In genomic region chr2:65604246-65604645, GRCh38 we compare ENCODE assay signal across 12 cellular contexts.
DNase-seq lines count a peak whose midpoint lies in the region; ATAC-seq, FAIRE-seq and TF ChIP-seq lines count a peak whose summit lies in the region.
"Had no signal": no experiment of that assay in that cellular context is flagged by ENCODE, and none has a peak within 500 bp of the region (broad histone marks: within the 10 kb centered on the region; RNA-seq: fewer than 3 reads in every experiment).

No MANE protein-coding gene starts in this region.

- POLR2A ChIA-PET in IMR-90 (lab: Charles Lee; ENCODE audit: unreplicated experiment) (no interaction called here), HepG2 (lab: Yijun Ruan, JAX) (no interaction called here)

- no peak overlapping the region for H2AK9ac ChIP-seq in IMR-90 (replicated peaks; ENCODE audit: low read depth, low read length, poor library complexity)

- no peaks in the 10 kb centered on the region for H3K79me1 ChIP-seq in IMR-90 (ENCODE audit: low read depth in 1 of 2, low read length in 2 of 2)
- no peaks in the 10 kb centered on the region for H3K79me1 ChIP-seq in neuronal stem cell (ENCODE audit: low read depth, low read length)

- H2BK15ac ChIP-seq in IMR-90 (ENCODE audit: low read depth, low read length) (no peak overlapping the region), neuronal stem cell (ENCODE audit: low read length) (no peak overlapping the region)

- H2BK120ac ChIP-seq in IMR-90 (ENCODE audit: low read depth, low read length), result no peak overlapping the region
- no peak overlapping the region for H2BK120ac ChIP-seq in neuronal stem cell (ENCODE audit: low read depth, low read length)

- H3K9me1 ChIP-seq in IMR-90 (ENCODE audit: insufficient read depth, low read length), result no peaks in the 10 kb centered on the region

- H3K4ac ChIP-seq in IMR-90 (ENCODE audit: low read depth, low read length), result no peak overlapping the region
- no peak overlapping the region for H3K4ac ChIP-seq in neuronal stem cell (ENCODE audit: low read length)

- H3K23ac ChIP-seq in IMR-90 (ENCODE audit: low read depth, low read length) (no peak overlapping the region), neuronal stem cell (ENCODE audit: low read depth, low read length, poor library complexity) (no peak overlapping the region)

- H2AFZ ChIP-seq in IMR-90 (replicated peaks; ENCODE audit: low read length, poor library complexity), result no peak overlapping the region
- H2AFZ ChIP-seq in astrocyte (ENCODE audit: low read depth, low read length), result no peak overlapping the region
- H2AFZ ChIP-seq in HepG2 (ENCODE audit: low read length), result no peak overlapping the region
- no peak overlapping the region for H2AFZ ChIP-seq in neuronal stem cell (ENCODE audit: low read length)

- H3K27ac Mint-ChIP-seq in astrocyte (ENCODE audit: unreplicated experiment), result no peak overlapping the region
- H3K27ac Mint-ChIP-seq: activated naive CD8-positive, alpha-beta T cell treated with anti-CD3 and anti-CD28 coated beads, Interleukin-2, amount 10 ng/mL, durations not matched to agents 7 days and 5 days had no signal

- H2AK5ac ChIP-seq in IMR-90 (ENCODE audit: low read depth, low read length) (no peak overlapping the region), neuronal stem cell (ENCODE audit: low read depth, low read length) (no peak overlapping the region)

- H3K4me3 ChIP-seq in IMR-90 (ENCODE audit: insufficient read depth, low read depth, low read length), result no peak overlapping the region
- no peak overlapping the region for H3K4me3 ChIP-seq in astrocyte (ENCODE audit: insufficient read depth, low read depth, low read length)
- H3K4me3 ChIP-seq in HepG2 (replicated peaks in 1 of 3; ENCODE audit: insufficient read depth in 1 of 3, low read depth in 2 of 3, low read length in 3 of 3), result no peak overlapping the region
- H3K4me3 ChIP-seq in neuronal stem cell (ENCODE audit: low read length in 2 of 2), result no peak overlapping the region

- no peak overlapping the region for H3K27ac ChIP-seq in IMR-90 (ENCODE audit: insufficient read depth, low read length)
- H3K27ac ChIP-seq in astrocyte (ENCODE audit: low read depth, low read length), result no peak overlapping the region
- H3K27ac ChIP-seq in HepG2 (ENCODE audit: extremely low read length, insufficient read depth, low read length), result no peak overlapping the region
- H3K27ac ChIP-seq in neuronal stem cell (replicated peaks; ENCODE audit: low read length), result no peak overlapping the region

- H3K36me3 Mint-ChIP-seq in astrocyte (ENCODE audit: low read depth, unreplicated experiment), result no peaks in the 10 kb centered on the region
- H3K36me3 Mint-ChIP-seq: activated naive CD8-positive, alpha-beta T cell treated with anti-CD3 and anti-CD28 coated beads, Interleukin-2, amount 10 ng/mL, durations not matched to agents 7 days and 5 days had no signal

- peaks cover 21% of the 10 kb centered on the region for H3K27me3 ChIP-seq in IMR-90 (ENCODE audit: control insufficient read depth, insufficient read depth, low read length)
- H3K27me3 ChIP-seq in astrocyte (ENCODE audit: insufficient read depth, low read length), result peaks cover 7% of the 10 kb centered on the region
- peaks cover 0 to 17% of the 10 kb centered on the region in 2 experiments; a peak in 3 of 5 replicates for H3K27me3 ChIP-seq in HepG2 (ENCODE audit: control insufficient read depth in 1 of 2, insufficient read depth in 2 of 2, low read length in 2 of 2)
- H3K27me3 ChIP-seq in neuronal stem cell (ENCODE audit: control insufficient read depth in 3 of 3, insufficient read depth in 3 of 3, low read depth in 1 of 3, low read length in 3 of 3), result no peaks in the 10 kb centered on the region

- H3K4me3 Mint-ChIP-seq in astrocyte (ENCODE audit: unreplicated experiment), result no peak overlapping the region
- H3K4me3 Mint-ChIP-seq: activated naive CD8-positive, alpha-beta T cell treated with anti-CD3 and anti-CD28 coated beads, Interleukin-2, amount 10 ng/mL, durations not matched to agents 7 days and 5 days had no signal

- H3K9ac ChIP-seq in IMR-90 (ENCODE audit: low read depth, low read length) (no peak overlapping the region), astrocyte (ENCODE audit: low read length) (no peak overlapping the region), HepG2 (ENCODE audit: insufficient read depth, low read depth, low read length) (no peak overlapping the region), neuronal stem cell (ENCODE audit: low read depth, low read length, poor library complexity) (no peak overlapping the region)

- no peak for TF ChIP-seq CTCF in IMR-90 (conservative IDR thresholded peaks at IDR 0.05; ENCODE audit: low read depth, low read length)
- TF ChIP-seq CTCF in astrocyte (IDR thresholded peaks at IDR 0.05; ENCODE audit: insufficient read depth, low read depth, low read length), result no peak
- TF ChIP-seq CTCF in HepG2 (CRISPR knock-in tag; IDR thresholded peaks at IDR 0.05), result no peak

- H3K4me1 ChIP-seq in IMR-90 (ENCODE audit: control insufficient read depth, insufficient read depth, low read length) (no peaks in the 10 kb centered on the region), astrocyte (ENCODE audit: insufficient read depth, low read length) (no peaks in the 10 kb centered on the region), HepG2 (ENCODE audit: insufficient read depth, low read length) (0 out of 2 replicates have a peak, but pooled peaks cover 14% of the 10 kb centered on the region), neuronal stem cell (ENCODE audit: control insufficient read depth in 2 of 2, insufficient read depth in 1 of 2, low read depth in 1 of 2, low read length in 2 of 2) (peaks cover 3 to 14% of the 10 kb centered on the region in 2 donors)

- H4K91ac ChIP-seq in IMR-90 (ENCODE audit: insufficient read depth, low read depth, low read length) (no peak overlapping the region), neuronal stem cell (ENCODE audit: low read depth, low read length, poor library complexity) (no peak overlapping the region)

- H3K9me3 ChIP-seq in IMR-90 (ENCODE audit: control insufficient read depth, insufficient read depth, low read length) (no peaks in the 10 kb centered on the region), astrocyte (ENCODE audit: insufficient read depth, low read depth, low read length) (no peaks in the 10 kb centered on the region), HepG2 (ENCODE audit: low read length) (no peaks in the 10 kb centered on the region), neuronal stem cell (replicated peaks in 1 of 2; ENCODE audit: control insufficient read depth in 2 of 2, insufficient read depth in 1 of 2, low read depth in 1 of 2, low read length in 2 of 2) (no peaks in the 10 kb centered on the region)

- no peaks in the 10 kb centered on the region for H3K9me3 Mint-ChIP-seq in astrocyte (ENCODE audit: unreplicated experiment)
- H3K9me3 Mint-ChIP-seq: activated naive CD8-positive, alpha-beta T cell treated with anti-CD3 and anti-CD28 coated beads, Interleukin-2, amount 10 ng/mL, durations not matched to agents 7 days and 5 days had no signal

- TF ChIP-seq EP300 in HepG2 (IDR thresholded peaks at IDR 0.05; ENCODE audit: low read depth in 2 of 2, low read length in 2 of 2) (no peak), HepG2 (CRISPR knock-in tag; IDR thresholded peaks at IDR 0.05; ENCODE audit: borderline replicate concordance) (no peak)

- CTCF ChIA-PET in IMR-90 (lab: Yijun Ruan, JAX) (no interaction called here), HepG2 (lab: Yijun Ruan, JAX; ENCODE audit: low intra/inter-chr PET ratio, low total read pairs) (no interaction called here)

- H4K5ac ChIP-seq in IMR-90 (ENCODE audit: low read depth, low read length), result no peak overlapping the region

- H2BK5ac ChIP-seq in IMR-90 (ENCODE audit: low read depth, low read length, poor library complexity, severe bottlenecking), result no peak overlapping the region
- H2BK5ac ChIP-seq in neuronal stem cell (ENCODE audit: low read length), result no peak overlapping the region

- no peak overlapping the region for H2BK20ac ChIP-seq in IMR-90 (ENCODE audit: low read depth, low read length)

- H3K4me1 Mint-ChIP-seq in astrocyte (ENCODE audit: low read depth, unreplicated experiment), result peaks cover 15% of the 10 kb centered on the region
- H3K4me1 Mint-ChIP-seq: activated naive CD8-positive, alpha-beta T cell treated with anti-CD3 and anti-CD28 coated beads, Interleukin-2, amount 10 ng/mL, durations not matched to agents 7 days and 5 days had no signal

- no peak overlapping the region for H3K18ac ChIP-seq in IMR-90 (ENCODE audit: low read depth, low read length)
- H3K18ac ChIP-seq in neuronal stem cell (ENCODE audit: low read length), result no peak overlapping the region

- H3K36me3 ChIP-seq in IMR-90 (ENCODE audit: control insufficient read depth, insufficient read depth, low read length) (no peaks in the 10 kb centered on the region), astrocyte (ENCODE audit: insufficient read depth, low read length) (no peaks in the 10 kb centered on the region), HepG2 (replicated peaks in 1 of 2; ENCODE audit: control insufficient read depth in 1 of 2, insufficient read depth in 2 of 2, low read length in 2 of 2) (no peaks in the 10 kb centered on the region), neuronal stem cell (replicated peaks in 1 of 2; ENCODE audit: control insufficient read depth in 2 of 2, insufficient read depth in 2 of 2, low read length in 2 of 2) (no peaks in the 10 kb centered on the region)

- H3K4me2 ChIP-seq in IMR-90 (ENCODE audit: low read depth, low read length) (no peak overlapping the region), astrocyte (ENCODE audit: low read length) (no peak overlapping the region), HepG2 (ENCODE audit: low read depth, low read length) (no peak overlapping the region), neuronal stem cell (ENCODE audit: insufficient read depth, low read length, poor library complexity, severe bottlenecking) (no peak overlapping the region)

- in situ Hi-C loops in IMR-90 (cut with MboI; ENCODE audit: low sequenced_read_pairs), result no loop called here
- in situ Hi-C loops in HepG2 (cut with HindIII; ENCODE audit: extremely low pct_ligation_motif_present, low pct_unique_long_range_greater_than_20kb), result no loop called here

- peaks cover 9% of the 10 kb centered on the region for H3K27me3 Mint-ChIP-seq in astrocyte (ENCODE audit: low read depth, unreplicated experiment)
- H3K27me3 Mint-ChIP-seq: activated naive CD8-positive, alpha-beta T cell treated with anti-CD3 and anti-CD28 coated beads, Interleukin-2, amount 10 ng/mL, durations not matched to agents 7 days and 5 days had no signal

- WGBS in IMR-90 (ENCODE audit: extremely low coverage in 2 of 2, insufficient read length in 1 of 2), 2 experiments, result 79% methylated on average over 2 of the region's 4 CpGs; no CpG with 5 or more reads in 1 of the 2 experiments
- 19% methylated on average over 4 of the region's 4 CpGs for WGBS in HepG2 (ENCODE audit: low lambda C conversion rate)
- no CpG with 5 or more reads among the region's 4 CpGs for WGBS in neuronal stem cell (ENCODE audit: extremely low coverage in 2 of 2, insufficient read length in 2 of 2, insufficient replicate concordance in 1 of 2), 2 donors

- H3K79me2 ChIP-seq in astrocyte (ENCODE audit: insufficient read depth, low read length), result no peaks in the 10 kb centered on the region
- H3K79me2 ChIP-seq in HepG2 (ENCODE audit: insufficient read depth, low read length), result no peaks in the 10 kb centered on the region

- dilution Hi-C loops in IMR-90 (cut with HindIII; ENCODE audit: low sequenced_read_pairs, unreplicated experiment), result no loop called here

- FAIRE-seq in astrocyte (lab: Jason Lieb, UNC) (no peak), HepG2 (lab: Jason Lieb, UNC) (no peak)

- no peak for TF ChIP-seq POLR2A in IMR-90 (IDR thresholded peaks at IDR 0.05; ENCODE audit: low read depth, low read length)
- TF ChIP-seq POLR2A in HepG2 (IDR thresholded peaks at IDR 0.05; ENCODE audit: insufficient read depth in 1 of 2, low read depth in 2 of 2, low read length in 2 of 2), result no peak

- ATAC-seq in IMR-90 (ENCODE audit: low read depth) (peak; percentile 64; the same call in 1 of the 2 replicates), HepG2 (peak; percentile 77), GM19452 (IDR thresholded peaks at IDR 0.05; ENCODE audit: unreplicated experiment) (no peak), HG03521 (IDR thresholded peaks at IDR 0.05; ENCODE audit: unreplicated experiment) (no peak)

- H3K56ac ChIP-seq in IMR-90 (ENCODE audit: extremely low read depth, insufficient read depth, low read length), result no peak overlapping the region

- intact Hi-C loops in IMR-90 (cut with micrococcal nuclease) (no loop called here), HepG2 (cut with micrococcal nuclease; ENCODE audit: unreplicated experiment) (no loop called here)

- H3K14ac ChIP-seq in IMR-90 (replicated peaks; ENCODE audit: low read depth, low read length), result no peak overlapping the region
- H3K14ac ChIP-seq in neuronal stem cell (ENCODE audit: low read length), result no peak overlapping the region

- H4K20me1 ChIP-seq in IMR-90 (ENCODE audit: insufficient read depth, low read length) (no peaks in the 10 kb centered on the region), astrocyte (ENCODE audit: insufficient read depth, low read length) (no peaks in the 10 kb centered on the region), HepG2 (ENCODE audit: insufficient read depth, low read length) (no peaks in the 10 kb centered on the region)

- no peak overlapping the region for H2BK12ac ChIP-seq in neuronal stem cell (ENCODE audit: low read length)

- DNase-seq in AG08396 (ENCODE audit: low spot score), result peak; percentile 47
- peak; percentile 18 for DNase-seq in IMR-90
- DNase-seq in astrocyte (ENCODE audit: low read depth), result peak; percentile 49
- no peak for DNase-seq in HepG2 (ENCODE audit: low spot score)
- DNase-seq in neuronal stem cell (ENCODE audit: low spot score), result no peak
- DNase-seq in SIG-M5 treated with dmso at 0.1 percent for 504 hours (lab: John Stamatoyannopoulos, UW; ENCODE audit: unreplicated experiment), result no peak
- DNase-seq: activated naive CD8-positive, alpha-beta T cell treated with anti-CD3 and anti-CD28 coated beads, Interleukin-2, amount 10 ng/mL, durations not matched to agents 7 days and 5 days; activated T-cell treated with anti-CD3 and anti-CD28 coated beads, Interleukin-2, amount 50 U/mL, for 1 hour; MM.1S; stimulated activated CD8-positive, alpha-beta memory T cell treated with anti-CD3 and anti-CD28 coated beads, Interleukin-4, amount 100 ng/mL, for 48 hours had no signal

- H4K8ac ChIP-seq in IMR-90 (ENCODE audit: low read depth in 2 of 2, low read length in 2 of 2) (no peak overlapping the region), neuronal stem cell (ENCODE audit: low read depth, low read length) (no peak overlapping the region)

- no peak for TF ChIP-seq RAD21 in IMR-90 (IDR thresholded peaks at IDR 0.05; ENCODE audit: low read length)
- TF ChIP-seq RAD21 in HepG2 (CRISPR knock-in tag; IDR thresholded peaks at IDR 0.05), result no peak

- BruUV-seq in IMR-90 (replicated peaks; lab: Mats Ljungman, UMichigan) (no TSS peak), HepG2 (replicated peaks; lab: Mats Ljungman, UMichigan) (no TSS peak)

Comparison
In these comparisons a context has a peak if more than half of its experiments do, and no peak if none do; other contexts are left out.
1. DNase-seq: peak in AG08396 (single experiment), IMR-90 (single experiment) and astrocyte (single experiment); none in HepG2 (single experiment), neuronal stem cell (single experiment) and SIG-M5 treated with dmso at 0.1 percent for 504 hours (single experiment).
2. ATAC-seq: peak in IMR-90 (single experiment) and HepG2 (single experiment); none in GM19452 (single experiment) and HG03521 (single experiment).